21 cellular contexts compared by ENCODE assay signal in the genomic region with DNA sequence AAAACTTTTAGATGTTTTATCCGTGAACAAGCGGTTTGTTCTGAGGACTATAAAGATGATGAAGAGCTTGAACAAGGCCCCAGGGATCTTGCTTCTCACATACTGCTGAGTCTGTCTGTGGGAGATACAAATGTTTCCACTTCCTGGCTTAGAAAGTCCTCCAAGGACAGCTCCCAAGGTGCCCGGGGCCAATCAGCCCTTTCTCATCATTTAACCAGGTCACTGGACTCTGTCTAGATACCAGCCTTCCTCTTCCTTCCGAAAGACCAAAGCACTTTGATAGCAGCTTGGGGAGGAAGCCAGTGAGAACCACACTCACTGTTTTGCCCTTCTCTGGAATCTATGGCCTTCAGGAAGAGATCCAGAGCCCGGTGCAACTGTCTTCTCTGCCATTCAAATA.
"Had no signal": no experiment of that assay in that cellular context is flagged by ENCODE, and none has a peak within 500 bp of the region (broad histone marks: within the 10 kb centered on the region; RNA-seq: fewer than 3 reads in every experiment).

No MANE protein-coding gene starts in this region.

- H3K36me3 ChIP-seq: heart left ventricle, neutrophil, right atrium auricular region, sigmoid colon, stomach, thyroid gland had no signal

- H3K27ac Mint-ChIP-seq: type B pancreatic cell had no signal

- H3K36me3 Mint-ChIP-seq: naive thymus-derived CD8-positive, alpha-beta T cell; type B pancreatic cell had no signal

- H3K4me3 ChIP-seq: coronary artery, heart left ventricle, lung, mucosa of descending colon, right atrium auricular region, sigmoid colon, skin epidermis, stomach, thyroid gland had no signal

- DNase-seq: effector CD8-positive, alpha-beta T cell; foreskin melanocyte; heart left ventricle; hippocampal formation; left colon; left ventricle myocardium superior; mucosa of descending colon; naive thymus-derived CD8-positive, alpha-beta T cell; sigmoid colon; stimulated activated CD4-positive, alpha-beta T cell treated with anti-CD3 and anti-CD28 coated beads, Interleukin-2, amount 100 ng/mL, for 24 hours; stimulated activated CD4-positive, alpha-beta T cell treated with anti-CD3 and anti-CD28 coated beads, Interleukin-4, amount 100 ng/mL, for 4 hours; stimulated activated naive CD4-positive, alpha-beta T cell; stomach; substantia nigra; thyroid gland had no signal

- H3K27me3 ChIP-seq: heart left ventricle, right atrium auricular region, stomach, thyroid gland had no signal

- H3K9me3 ChIP-seq: heart left ventricle, mucosa of descending colon, neutrophil, right atrium auricular region, sigmoid colon, stomach, thyroid gland had no signal

- H3K9me3 Mint-ChIP-seq: naive thymus-derived CD8-positive, alpha-beta T cell; type B pancreatic cell had no signal

- H3K27ac ChIP-seq: coronary artery, neutrophil, sigmoid colon, skin epidermis, stomach, thyroid gland had no signal

- H3K4me3 Mint-ChIP-seq: naive thymus-derived CD8-positive, alpha-beta T cell; type B pancreatic cell had no signal
